13 cellular contexts compared by ENCODE assay signal in the genomic region with DNA sequence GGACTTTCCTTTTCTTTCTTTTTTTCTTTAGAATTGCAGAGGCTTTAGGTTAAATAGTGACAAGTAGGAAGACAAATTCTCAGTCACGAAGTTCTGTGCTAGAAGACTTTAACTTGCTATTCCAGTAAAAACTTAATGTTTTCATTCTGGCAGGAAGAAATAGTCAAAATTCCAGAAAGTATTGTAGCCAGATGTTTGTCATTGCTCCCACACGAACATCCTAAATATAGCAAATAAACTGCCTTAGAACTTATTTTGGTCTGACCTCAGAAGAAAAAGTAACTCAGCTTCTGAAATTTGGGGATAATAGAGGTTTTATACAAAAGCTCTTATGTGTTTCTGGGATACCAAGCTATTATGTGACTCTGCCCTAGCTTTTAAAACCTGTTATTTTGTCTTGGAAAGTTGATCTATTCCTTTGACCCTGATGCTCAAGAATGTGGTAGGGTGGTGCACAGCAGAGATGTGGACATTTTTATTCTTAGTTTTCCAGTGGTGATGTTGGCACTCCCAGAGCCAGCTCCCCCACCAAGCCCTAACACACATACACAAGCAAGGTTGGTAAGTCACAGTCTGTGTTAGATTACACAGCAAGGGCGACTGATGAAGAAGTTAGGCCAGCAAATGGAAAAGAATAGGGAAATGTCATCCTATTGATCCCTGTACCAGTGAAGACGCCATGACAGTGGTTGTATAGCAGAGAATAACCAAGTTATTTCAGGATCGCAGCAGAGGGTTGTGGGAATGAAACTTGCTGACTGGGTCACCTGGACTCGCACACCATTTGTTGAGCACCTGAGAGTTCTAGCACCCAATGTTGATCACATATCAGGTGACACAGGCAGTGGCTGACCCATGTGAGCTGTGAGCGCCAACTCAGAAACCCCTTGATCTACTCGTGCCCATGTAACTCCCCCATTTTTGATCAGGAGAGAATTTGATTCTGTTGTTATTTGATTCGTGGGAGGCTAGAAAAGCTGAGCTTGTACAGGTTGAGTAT. TPM values are rescaled to one million over a fixed set of nuclear protein-coding genes. Genes with fewer than 3 reads are reported as not detected.
DNase-seq lines count a peak whose midpoint lies in the region; ATAC-seq and TF ChIP-seq lines count a peak whose summit lies in the region.
"Had no signal": no experiment of that assay in that cellular context is flagged by ENCODE, and none has a peak within 500 bp of the region (broad histone marks: within the 10 kb centered on the region; RNA-seq: fewer than 3 reads in every experiment).

No MANE protein-coding gene starts in this region.

- H3K4me1 ChIP-seq in transverse colon, result peaks cover 8 to 46% (median 12%) of the 10 kb centered on the region in 4 donors

- H3K4me3 ChIP-seq in HFF-Myc (replicated peaks; ENCODE audit: low read depth, low read length) (peak overlapping the region; percentile 14; the same call in 1 of the 2 replicates), cardiac fibroblast (replicated peaks in 1 of 2; ENCODE audit: low read depth in 2 of 2, low read length in 2 of 2) (no peak overlapping the region), transverse colon (no peak overlapping the region)
- H3K4me3 ChIP-seq: body of pancreas had no signal

- TF ChIP-seq POLR2A in transverse colon (IDR thresholded peaks at IDR 0.05), result no peak

- H3K9me3 Mint-ChIP-seq in mesothelial cell of epicardium, result no peaks in the 10 kb centered on the region

- no peak overlapping the region for H3K4me3 Mint-ChIP-seq in mesothelial cell of epicardium

- DNase-seq in HFF-Myc (ENCODE audit: extremely low read depth, low read depth) (peak; percentile 38), cardiac fibroblast (ENCODE audit: low read depth in 2 of 2) (peak; percentile 40 to 62), mesothelial cell of epicardium (ENCODE audit: low spot score in 2 of 2, unreplicated experiment in 2 of 2) (no peak), transverse colon (no peak), cerebellar cortex (ENCODE audit: low spot score) (no peak)
- DNase-seq: activated CD4-positive, alpha-beta T cell treated with anti-CD3 and anti-CD28 coated beads, Interleukin-2, amount 50 U/mL, for 4 hours; body of pancreas; NCI-H146; NCI-H524; stimulated activated naive CD4-positive, alpha-beta T cell treated with Interleukin-2 at 50 U/mL for 16 hours; T1000 had no signal

- WGBS in transverse colon (ENCODE audit: low coverage in 1 of 2), 2 donors, result 81 to 85% methylated on average over 5 to 9 of the region's 9 CpGs

- in situ Hi-C loops in transverse colon (cut with MboI; ENCODE audit: low pct_ligation_motif_present in 1 of 4, low pct_unique_long_range_greater_than_20kb in 1 of 4, low sequenced_read_pairs in 3 of 4), result no loop called here

- ATAC-seq in GM19035 (IDR thresholded peaks at IDR 0.05; ENCODE audit: unreplicated experiment) (no peak), HG03432 (IDR thresholded peaks at IDR 0.05; ENCODE audit: unreplicated experiment) (no peak)
- ATAC-seq: body of pancreas had no signal

- H3K27ac Mint-ChIP-seq in mesothelial cell of epicardium, result peak overlapping the region; percentile 89

- peaks cover 9% of the 10 kb centered on the region for H3K36me3 Mint-ChIP-seq in mesothelial cell of epicardium

- intact Hi-C loops in transverse colon (cut with DNase I; ENCODE audit: low total_unique reads), result no loop called here

- peaks cover 0 to 7% (median 3%) of the 10 kb centered on the region in 4 donors for H3K36me3 ChIP-seq in transverse colon

- no peaks in the 10 kb centered on the region for H3K27me3 ChIP-seq in transverse colon
- H3K27me3 ChIP-seq: body of pancreas had no signal

- H3K27ac ChIP-seq in transverse colon, result peak overlapping the region in 3 of 4 donors; percentile 29 to 41 (median 32)

- H3K9me3 ChIP-seq in transverse colon, result no peaks in the 10 kb centered on the region
- H3K9me3 ChIP-seq: body of pancreas had no signal

- peaks cover 23% of the 10 kb centered on the region for H3K4me1 Mint-ChIP-seq in mesothelial cell of epicardium

- no peaks in the 10 kb centered on the region for H3K27me3 Mint-ChIP-seq in mesothelial cell of epicardium (ENCODE audit: low read depth)

- no peak for TF ChIP-seq EP300 in transverse colon (IDR thresholded peaks at IDR 0.05; ENCODE audit: low read depth)

- TF ChIP-seq CTCF in HFF-Myc (IDR thresholded peaks at IDR 0.05; ENCODE audit: low read depth, low read length, missing control alignments) (no peak), cardiac fibroblast (IDR thresholded peaks at IDR 0.05; ENCODE audit: low read depth, low read length) (no peak), mesothelial cell of epicardium (IDR thresholded peaks at IDR 0.05; ENCODE audit: unreplicated experiment) (no peak), transverse colon (IDR thresholded peaks at IDR 0.05) (no peak)

RNA-seq across cellular contexts. Expression of a gene that starts 23.7 kb away (rescaled TPM):
- total RNA-seq in mesothelial cell of epicardium (54.9 to 55.1 TPM (median 54.9 TPM) in 3 replicates), transverse colon (100 to 1,000 TPM in 3 of 4 donors, 10 to 100 TPM in 1; 96.5 to 164 (median 136) TPM)

Comparison
In these comparisons a context has a peak if more than half of its experiments do, and no peak if none do; other contexts are left out.
1. DNase-seq: peak in HFF-Myc (single experiment) and cardiac fibroblast (2 of 2); none in mesothelial cell of epicardium (0 of 2), transverse colon (single experiment) and cerebellar cortex (single experiment).